Comparison of ENCODE assay signal across 9 cellular contexts in the genomic region with DNA sequence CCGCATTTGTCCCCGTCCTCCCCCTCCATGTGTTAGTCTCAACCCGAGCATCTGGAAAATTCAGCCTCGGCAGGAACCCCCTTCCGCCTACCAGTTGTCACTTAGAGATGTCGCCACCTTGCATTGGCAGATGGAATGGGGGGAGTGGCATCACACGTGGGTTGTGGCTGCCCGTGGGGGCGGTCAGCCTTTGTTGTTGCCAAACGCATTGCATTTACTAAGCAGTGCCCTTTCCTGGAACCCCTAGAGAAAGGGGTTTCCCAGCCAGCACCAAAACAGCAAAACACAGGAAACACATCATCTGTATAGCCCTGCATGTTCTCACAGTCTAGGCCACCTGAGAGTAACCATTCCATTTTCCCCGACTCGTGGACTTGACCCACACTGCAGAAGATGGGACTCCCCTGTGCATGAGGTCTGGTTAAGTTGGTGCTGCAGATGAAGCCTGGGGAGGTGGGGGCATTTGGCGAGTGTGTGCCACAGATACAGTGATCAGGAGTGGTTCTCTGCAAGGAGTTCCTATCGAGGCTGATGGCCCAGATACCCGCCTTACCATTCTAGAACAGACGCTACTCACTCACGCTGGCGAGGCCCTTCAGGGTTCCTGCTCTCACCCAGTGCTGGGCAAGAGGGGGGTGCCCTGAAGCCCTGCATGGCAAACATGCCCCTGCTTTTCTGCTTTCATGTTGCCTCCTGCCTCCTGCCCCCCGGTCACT. TPM values are rescaled to one million over a fixed set of nuclear protein-coding genes. Genes with fewer than 3 reads are reported as not detected.
DNase-seq lines count a peak whose midpoint lies in the region; ATAC-seq lines count a peak whose summit lies in the region.
"Had no signal": no experiment of that assay in that cellular context is flagged by ENCODE, and none has a peak within 500 bp of the region (broad histone marks: within the 10 kb centered on the region; RNA-seq: fewer than 3 reads in every experiment).

No MANE protein-coding gene starts in this region.

- H3K27me3 Mint-ChIP-seq in T-helper 2 cell treated with Interferon-gamma antibody and Interleukin-4, amounts not matched to agents 5 μg/mL and 100 μg/mL, for 36 hours (ENCODE audit: low read depth) = no peaks in the 10 kb centered on the region

- peaks cover 19% of the 10 kb centered on the region for H3K4me1 Mint-ChIP-seq in T-helper 2 cell treated with Interferon-gamma antibody and Interleukin-4, amounts not matched to agents 5 μg/mL and 100 μg/mL, for 36 hours (ENCODE audit: low read depth)

- DNase-seq in T-helper 2 cell treated with Interferon-gamma antibody and Interleukin-4, amounts not matched to agents 5 μg/mL and 100 μg/mL, for 36 hours (ENCODE audit: low spot score) = peak; percentile 91
- DNase-seq in activated naive CD4-positive, alpha-beta T cell treated with Interleukin-2 at 50 U/mL for 16 hours = peak; percentile 94
- DNase-seq in nucleus accumbens (lab: John Stamatoyannopoulos, UW) (peak in 36 of 56 donors; percentile 5 to 70 (median 26)), superior temporal gyrus (ENCODE audit: extremely low spot score) (peak; percentile 56), A172 (ENCODE audit: low spot score) (no peak), COR-L47 (lab: John Stamatoyannopoulos, UW) (no peak)
- DNase-seq: MG63 had no signal

- H3K27ac Mint-ChIP-seq in T-helper 2 cell treated with Interferon-gamma antibody and Interleukin-4, amounts not matched to agents 5 μg/mL and 100 μg/mL, for 36 hours = peak overlapping the region; percentile 89
- H3K27ac Mint-ChIP-seq: nephron had no signal

- ATAC-seq in GM19324 (IDR thresholded peaks at IDR 0.05; ENCODE audit: low FRiP score, unreplicated experiment) = no peak

- peak overlapping the region; percentile 77 for H3K4me3 Mint-ChIP-seq in T-helper 2 cell treated with Interferon-gamma antibody and Interleukin-4, amounts not matched to agents 5 μg/mL and 100 μg/mL, for 36 hours
- H3K4me3 Mint-ChIP-seq: nephron had no signal

- H3K9me3 Mint-ChIP-seq in T-helper 2 cell treated with Interferon-gamma antibody and Interleukin-4, amounts not matched to agents 5 μg/mL and 100 μg/mL, for 36 hours = no peaks in the 10 kb centered on the region
- H3K9me3 Mint-ChIP-seq: nephron had no signal

- H3K36me3 Mint-ChIP-seq in T-helper 2 cell treated with Interferon-gamma antibody and Interleukin-4, amounts not matched to agents 5 μg/mL and 100 μg/mL, for 36 hours (ENCODE audit: low read depth) = peaks cover 52% of the 10 kb centered on the region

RNA-seq across cellular contexts. Expression of a gene that starts 38.3 kb away (rescaled TPM):
- 53.2 and 75.7 TPM in 2 replicates for total RNA-seq in A172 (2014; rRNA removed; shearing (Covaris generic))

RNA-seq across cellular contexts. Expression of a gene that starts 50.5 kb away (rescaled TPM):
- 0.22 and 1.5 TPM in 2 replicates for total RNA-seq in A172 (2014; rRNA removed; shearing (Covaris generic))

Comparison
In these comparisons a context has a peak if more than half of its experiments do, and no peak if none do; other contexts are left out.
1. DNase-seq: peak in T-helper 2 cell treated with Interferon-gamma antibody and Interleukin-4, amounts not matched to agents 5 μg/mL and 100 μg/mL, for 36 hours (single experiment), activated naive CD4-positive, alpha-beta T cell treated with Interleukin-2 at 50 U/mL for 16 hours (single experiment), nucleus accumbens (36 of 56) and superior temporal gyrus (single experiment); none in A172 (single experiment) and COR-L47 (single experiment).